In the genomic region with DNA sequence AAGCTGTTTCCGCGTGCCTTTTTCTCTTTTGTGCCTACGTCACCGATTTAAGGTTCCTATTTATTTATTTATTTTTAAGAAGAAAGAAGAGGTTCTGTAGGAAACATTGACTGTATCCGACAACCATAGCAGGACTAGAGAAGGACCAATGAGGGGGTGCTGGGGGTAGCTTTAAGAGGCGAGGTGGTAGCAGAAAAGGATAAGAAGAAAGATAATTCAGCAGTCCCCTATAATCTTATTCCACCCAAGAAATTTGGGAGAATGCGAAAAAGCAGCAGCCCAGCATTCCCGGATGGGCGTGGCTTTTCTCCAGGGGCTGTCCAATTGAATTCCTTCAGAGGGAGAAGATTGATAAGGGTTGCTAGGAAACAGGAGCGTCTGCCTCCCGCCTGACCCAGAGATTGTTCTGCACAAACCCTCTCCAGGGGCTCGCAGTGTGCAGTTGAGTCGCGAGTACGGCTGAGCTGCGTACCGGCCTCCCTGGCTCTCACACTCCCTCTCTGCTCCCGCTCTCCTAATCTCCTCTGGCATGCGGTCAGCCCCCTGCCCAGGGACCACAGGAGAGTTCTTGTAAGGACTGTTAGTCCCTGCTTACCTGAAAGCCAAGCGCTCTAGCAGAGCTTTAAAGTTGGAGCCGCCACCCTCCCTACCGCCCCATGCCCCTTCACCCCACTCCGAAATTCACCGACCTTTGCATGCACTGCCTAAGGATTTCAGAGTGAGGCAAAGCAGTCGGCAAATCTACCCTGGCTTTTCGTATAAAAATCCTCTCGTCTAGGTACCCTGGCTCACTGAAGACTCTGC, we compare ENCODE assay signal across 10 cellular contexts. TPM values are rescaled to one million over a fixed set of nuclear protein-coding genes. Genes with fewer than 3 reads are reported as not detected.
DNase-seq lines count a peak whose midpoint lies in the region; ATAC-seq and TF ChIP-seq lines count a peak whose summit lies in the region.
"Had no signal": no experiment of that assay in that cellular context is flagged by ENCODE, and none has a peak within 500 bp of the region (broad histone marks: within the 10 kb centered on the region; RNA-seq: fewer than 3 reads in every experiment).

TSS of gene GRM3 (plus strand) at position 432 of the 804 bp plus-strand sequence. CDS start 121,237 bp downstream, outside the sequence.

- no peaks in the 10 kb centered on the region for H3K4me1 ChIP-seq in IMR-90 (ENCODE audit: control insufficient read depth, insufficient read depth, low read length)
- peaks cover 17 to 21% (median 21%) of the 10 kb centered on the region in 4 donors for H3K4me1 ChIP-seq in stomach
- no peaks in the 10 kb centered on the region for H3K4me1 ChIP-seq in SJCRH30

- no peak within 1 kb of the TSS for H3K23ac ChIP-seq in IMR-90 (ENCODE audit: low read depth, low read length)

- ATAC-seq in IMR-90 (ENCODE audit: low read depth) (no peak), left lobe of liver (peak; percentile 53)
- ATAC-seq: GM12878 had no signal

- H4K91ac ChIP-seq in IMR-90 (ENCODE audit: insufficient read depth, low read depth, low read length), result no peak within 1 kb of the TSS

- H3K9me3 ChIP-seq in IMR-90 (ENCODE audit: control insufficient read depth, insufficient read depth, low read length) (peaks cover 6% of the 10 kb centered on the region), stomach (no peaks in the 10 kb centered on the region), SJCRH30 (replicated peaks) (no peaks in the 10 kb centered on the region)

- TF ChIP-seq CTCF in IMR-90 (conservative IDR thresholded peaks at IDR 0.05; ENCODE audit: low read depth, low read length) (no peak), astrocyte of the spinal cord (IDR thresholded peaks at IDR 0.05; ENCODE audit: low read depth, low read length) (no peak), stomach (IDR thresholded peaks at IDR 0.05) (no peak)

- intact Hi-C loops in IMR-90 (cut with micrococcal nuclease), result no loop called here
- intact Hi-C loops in stomach (cut with DNase I; ENCODE audit: low total_unique reads), result no loop called here

- no peak within 1 kb of the TSS for H3K56ac ChIP-seq in IMR-90 (ENCODE audit: extremely low read depth, insufficient read depth, low read length)

- H3K4me3 ChIP-seq in IMR-90 (ENCODE audit: insufficient read depth, low read depth, low read length) (no peak within 1 kb of the TSS), astrocyte of the spinal cord (ENCODE audit: low read depth, low read length) (peak within 1 kb of the TSS; percentile 10), stomach (peak within 1 kb of the TSS; percentile 17 to 37 (median 26)), SJCRH30 (no peak within 1 kb of the TSS)
- H3K4me3 ChIP-seq: GM12878 had no signal

- no peak within 1 kb of the TSS for H3K9ac ChIP-seq in IMR-90 (ENCODE audit: low read depth, low read length)

- no peak within 1 kb of the TSS for H4K5ac ChIP-seq in IMR-90 (ENCODE audit: low read depth, low read length)

- H4K8ac ChIP-seq in IMR-90 (ENCODE audit: low read depth in 2 of 2, low read length in 2 of 2), result no peak within 1 kb of the TSS

- H3K27me3 ChIP-seq in IMR-90 (ENCODE audit: control insufficient read depth, insufficient read depth, low read length) (no peaks in the 10 kb centered on the region), stomach (peaks cover 0 to 53% (median 28%) of the 10 kb centered on the region in 3 donors), SJCRH30 (no peaks in the 10 kb centered on the region)

- no TSS peak for BruUV-seq in IMR-90 (replicated peaks; lab: Mats Ljungman, UMichigan)

- no peaks in the 10 kb centered on the region for H4K20me1 ChIP-seq in IMR-90 (ENCODE audit: insufficient read depth, low read length)

- no peak within 1 kb of the TSS for H2BK15ac ChIP-seq in IMR-90 (ENCODE audit: low read depth, low read length)

- no peaks in the 10 kb centered on the region for H3K79me1 ChIP-seq in IMR-90 (ENCODE audit: low read depth in 1 of 2, low read length in 2 of 2)

- H2AFZ ChIP-seq in IMR-90 (replicated peaks; ENCODE audit: low read length, poor library complexity), result peak within 1 kb of the TSS; percentile 43

- H3K4me2 ChIP-seq in IMR-90 (ENCODE audit: low read depth, low read length), result no peak within 1 kb of the TSS

- POLR2A ChIA-PET in IMR-90 (lab: Charles Lee; ENCODE audit: unreplicated experiment), result interaction anchor here (0.6 kb wide), 1 partner anchor 162 kb away, joined by 3 read pairs; no protein-coding TSS in a partner anchor

- no peak for TF ChIP-seq RAD21 in IMR-90 (IDR thresholded peaks at IDR 0.05; ENCODE audit: low read length)

- H3K18ac ChIP-seq in IMR-90 (ENCODE audit: low read depth, low read length), result no peak within 1 kb of the TSS

- H3K27ac ChIP-seq in IMR-90 (ENCODE audit: insufficient read depth, low read length), result no peak within 1 kb of the TSS
- no peak within 1 kb of the TSS for H3K27ac ChIP-seq in stomach
- no peak within 1 kb of the TSS for H3K27ac ChIP-seq in SJCRH30

- dilution Hi-C loops in IMR-90 (cut with HindIII; ENCODE audit: low sequenced_read_pairs, unreplicated experiment), result no loop called here

- no CpG with 5 or more reads among the region's 27 CpGs for WGBS in IMR-90 (ENCODE audit: extremely low coverage in 2 of 2, insufficient read length in 1 of 2), 2 experiments
- 2 to 4% (median 3%) methylated on average over 24 to 27 of the region's 27 CpGs for WGBS in stomach, 5 donors

- in situ Hi-C loops in IMR-90 (cut with MboI; ENCODE audit: low sequenced_read_pairs), result no loop called here
- in situ Hi-C loops in astrocyte of the spinal cord (cut with HindIII; ENCODE audit: low sequenced_read_pairs), result no loop called here

- H2BK20ac ChIP-seq in IMR-90 (ENCODE audit: low read depth, low read length), result no peak within 1 kb of the TSS

- H2BK120ac ChIP-seq in IMR-90 (ENCODE audit: low read depth, low read length), result no peak within 1 kb of the TSS

- CTCF ChIA-PET in IMR-90 (lab: Yijun Ruan, JAX), result no interaction called here

- TF ChIP-seq EP300 in stomach (IDR thresholded peaks at IDR 0.05), result no peak

- no peaks in the 10 kb centered on the region for H3K9me1 ChIP-seq in IMR-90 (ENCODE audit: insufficient read depth, low read length)

- no peak for TF ChIP-seq POLR2A in IMR-90 (IDR thresholded peaks at IDR 0.05; ENCODE audit: low read depth, low read length)
- TF ChIP-seq POLR2A in stomach (IDR thresholded peaks at IDR 0.05), result no peak

- H2AK5ac ChIP-seq in IMR-90 (ENCODE audit: low read depth, low read length), result no peak within 1 kb of the TSS

- no peak within 1 kb of the TSS for H2BK5ac ChIP-seq in IMR-90 (ENCODE audit: low read depth, low read length, poor library complexity, severe bottlenecking)

- no peak within 1 kb of the TSS for H3K4ac ChIP-seq in IMR-90 (ENCODE audit: low read depth, low read length)

- no peak within 1 kb of the TSS for H3K14ac ChIP-seq in IMR-90 (replicated peaks; ENCODE audit: low read depth, low read length)

- no peak for DNase-seq in IMR-90
- peak; percentile 5 for DNase-seq in astrocyte of the spinal cord (ENCODE audit: low read depth, low spot score)
- no peak for DNase-seq in left lobe of liver (ENCODE audit: low spot score)
- no peak for DNase-seq in stomach
- DNase-seq in MV-4-11 (lab: John Stamatoyannopoulos, UW), result no peak
- DNase-seq in SJCRH30, result no peak
- DNase-seq in HK-2 (ENCODE audit: unreplicated experiment), result no peak
- no peak for DNase-seq in kidney tubule cell (ENCODE audit: low spot score)
- DNase-seq: dermis blood vessel endothelial cell had no signal

- H2AK9ac ChIP-seq in IMR-90 (replicated peaks; ENCODE audit: low read depth, low read length, poor library complexity), result no peak within 1 kb of the TSS

- no peaks in the 10 kb centered on the region for H3K36me3 ChIP-seq in IMR-90 (ENCODE audit: control insufficient read depth, insufficient read depth, low read length)
- no peaks in the 10 kb centered on the region for H3K36me3 ChIP-seq in stomach
- no peaks in the 10 kb centered on the region for H3K36me3 ChIP-seq in SJCRH30

TF ChIP-seq in IMR-90, 13 proteins besides CTCF, POLR2A, EP300 and RAD21 (continues in another document):
- TF ChIP-seq RFX5 (IDR thresholded peaks at IDR 0.05; ENCODE audit: low read depth, low read length) (no peak), MXI1 (IDR thresholded peaks at IDR 0.05; ENCODE audit: borderline replicate concordance, low read depth, low read length) (no peak), CEBPB (IDR thresholded peaks at IDR 0.05; ENCODE audit: low read depth, low read length) (no peak), FOS (IDR thresholded peaks at IDR 0.05; ENCODE audit: low read depth, low read length) (no peak), SMC3 (IDR thresholded peaks at IDR 0.05; ENCODE audit: low read depth, low read length) (no peak), MAZ (IDR thresholded peaks at IDR 0.05; ENCODE audit: borderline replicate concordance, low read depth, low read length) (no peak), BHLHE40 (IDR thresholded peaks at IDR 0.05; ENCODE audit: low read depth, low read length) (no peak), MAFK (IDR thresholded peaks at IDR 0.05; ENCODE audit: low read depth, low read length) (no peak), NFE2L2 (IDR thresholded peaks at IDR 0.05; ENCODE audit: low read depth, low read length) (no peak), RCOR1 (IDR thresholded peaks at IDR 0.05; ENCODE audit: insufficient replicate concordance, low read length) (no peak), USF2 (IDR thresholded peaks at IDR 0.05; ENCODE audit: low read depth, low read length) (no peak)
- TF ChIP-seq, protein P1, sequence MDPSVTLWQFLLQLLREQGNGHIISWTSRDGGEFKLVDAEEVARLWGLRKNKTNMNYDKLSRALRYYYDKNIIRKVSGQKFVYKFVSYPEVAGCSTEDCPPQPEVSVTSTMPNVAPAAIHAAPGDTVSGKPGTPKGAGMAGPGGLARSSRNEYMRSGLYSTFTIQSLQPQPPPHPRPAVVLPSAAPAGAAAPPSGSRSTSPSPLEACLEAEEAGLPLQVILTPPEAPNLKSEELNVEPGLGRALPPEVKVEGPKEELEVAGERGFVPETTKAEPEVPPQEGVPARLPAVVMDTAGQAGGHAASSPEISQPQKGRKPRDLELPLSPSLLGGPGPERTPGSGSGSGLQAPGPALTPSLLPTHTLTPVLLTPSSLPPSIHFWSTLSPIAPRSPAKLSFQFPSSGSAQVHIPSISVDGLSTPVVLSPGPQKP (IDR thresholded peaks at IDR 0.05; ENCODE audit: borderline replicate concordance, low read depth, low read length), result no peak

RNA-seq across cellular contexts. Expression of gene GRM3, which starts in this region (rescaled TPM):
- total RNA-seq in IMR-90 (2012; rRNA removed) (not detected in 2 replicates), left lobe of liver (not detected), stomach (under 1 TPM in 1 of 5 donors, not detected in 4; 0.55 TPM)
- polyA plus RNA-seq in IMR-90 (2012; rRNA removed) (not detected in 2 replicates), stomach (not detected)
- not detected in 2 replicates for polyA plus RNA-seq in IMR-90 (2012; cell fraction: cytosol; rRNA removed)
- polyA plus RNA-seq in IMR-90 (2012; cell fraction: nucleus; rRNA removed; ENCODE audit: low replicate concordance), result not detected in 2 replicates
- not detected in 2 replicates for total RNA-seq in SJCRH30 (2014; rRNA removed; shearing (Covaris generic))
- total RNA-seq: dermis blood vessel endothelial cell had no signal

Comparison
In these comparisons a context has a peak if more than half of its experiments do, and no peak if none do; other contexts are left out.
1. Peak in ATAC-seq in left lobe of liver; RNA of the gene not detected or under 1 TPM.
2. H3K4me3 ChIP-seq: peak in astrocyte of the spinal cord (single experiment) and stomach (4 of 4); none in IMR-90 (single experiment) and SJCRH30 (single experiment).